1 cellular context compared by ENCODE assay signal in genomic region chr7:129438839-129439640, GRCh38.
A peak's percentile ranks its signal among the peaks of the same experiment; 100 is the strongest.
TF ChIP-seq lines count a peak whose summit lies in the region.

No MANE protein-coding gene starts in this region.

TF ChIP-seq in K562, 482 proteins besides CTCF, POLR2A, EP300 and RAD21 (continued from another document and continues in another):
- no peak for TF ChIP-seq ZKSCAN1 (IDR thresholded peaks at IDR 0.05; ENCODE audit: low read depth, low read length)
- no peak for TF ChIP-seq GTF2B (IDR thresholded peaks at IDR 0.05; ENCODE audit: extremely low read depth, insufficient read length)
- no peak; the same call in 1 of the 2 replicates for TF ChIP-seq ZFX (CRISPR knock-in tag; IDR thresholded peaks at IDR 0.05)
- peak; percentile 93 for TF ChIP-seq TOE1 (IDR thresholded peaks at IDR 0.05; ENCODE audit: borderline replicate concordance)
- no peak for TF ChIP-seq TOE1 (CRISPR knock-in tag; IDR thresholded peaks at IDR 0.05; ENCODE audit: borderline replicate concordance, low read depth)
- no peak for TF ChIP-seq ZNF696 (CRISPR knock-in tag; conservative IDR thresholded peaks at IDR 0.05)
- TF ChIP-seq RFX7 (CRISPR knock-in tag; IDR thresholded peaks at IDR 0.05): no peak
- no peak for TF ChIP-seq ZNF224 (CRISPR knock-in tag; IDR thresholded peaks at IDR 0.05)
- no peak for TF ChIP-seq GABPB1 (CRISPR knock-in tag; IDR thresholded peaks at IDR 0.05)
- TF ChIP-seq ELF2 (CRISPR knock-in tag; IDR thresholded peaks at IDR 0.05): no peak
- TF ChIP-seq, protein P1, sequence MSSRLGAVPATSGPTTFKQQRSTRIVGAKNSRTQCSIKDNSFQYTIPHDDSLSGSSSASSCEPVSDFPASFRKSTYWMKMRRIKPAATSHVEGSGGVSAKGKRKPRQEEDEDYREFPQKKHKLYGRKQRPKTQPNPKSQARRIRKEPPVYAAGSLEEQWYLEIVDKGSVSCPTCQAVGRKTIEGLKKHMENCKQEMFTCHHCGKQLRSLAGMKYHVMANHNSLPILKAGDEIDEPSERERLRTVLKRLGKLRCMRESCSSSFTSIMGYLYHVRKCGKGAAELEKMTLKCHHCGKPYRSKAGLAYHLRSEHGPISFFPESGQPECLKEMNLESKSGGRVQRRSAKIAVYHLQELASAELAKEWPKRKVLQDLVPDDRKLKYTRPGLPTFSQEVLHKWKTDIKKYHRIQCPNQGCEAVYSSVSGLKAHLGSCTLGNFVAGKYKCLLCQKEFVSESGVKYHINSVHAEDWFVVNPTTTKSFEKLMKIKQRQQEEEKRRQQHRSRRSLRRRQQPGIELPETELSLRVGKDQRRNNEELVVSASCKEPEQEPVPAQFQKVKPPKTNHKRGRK (tag; IDR thresholded peaks at IDR 0.05): no peak
- TF ChIP-seq, protein P2, sequence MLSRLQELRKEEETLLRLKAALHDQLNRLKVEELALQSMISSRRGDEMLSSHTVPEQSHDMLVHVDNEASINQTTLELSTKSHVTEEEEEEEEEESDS (CRISPR knock-in tag; IDR thresholded peaks at IDR 0.05): no peak
- TF ChIP-seq, protein P3, sequence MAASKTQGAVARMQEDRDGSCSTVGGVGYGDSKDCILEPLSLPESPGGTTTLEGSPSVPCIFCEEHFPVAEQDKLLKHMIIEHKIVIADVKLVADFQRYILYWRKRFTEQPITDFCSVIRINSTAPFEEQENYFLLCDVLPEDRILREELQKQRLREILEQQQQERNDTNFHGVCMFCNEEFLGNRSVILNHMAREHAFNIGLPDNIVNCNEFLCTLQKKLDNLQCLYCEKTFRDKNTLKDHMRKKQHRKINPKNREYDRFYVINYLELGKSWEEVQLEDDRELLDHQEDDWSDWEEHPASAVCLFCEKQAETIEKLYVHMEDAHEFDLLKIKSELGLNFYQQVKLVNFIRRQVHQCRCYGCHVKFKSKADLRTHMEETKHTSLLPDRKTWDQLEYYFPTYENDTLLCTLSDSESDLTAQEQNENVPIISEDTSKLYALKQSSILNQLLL (CRISPR knock-in tag; IDR thresholded peaks at IDR 0.05; ENCODE audit: borderline replicate concordance): no peak
- no peak for TF ChIP-seq ZNF77 (CRISPR knock-in tag; IDR thresholded peaks at IDR 0.05)
- no peak for TF ChIP-seq ZNF707 (CRISPR knock-in tag; conservative IDR thresholded peaks at IDR 0.05)
- 0 out of 2 replicates have a peak, but pooled peaks have one; percentile 35 for TF ChIP-seq FOXO4 (CRISPR knock-in tag; IDR thresholded peaks at IDR 0.05)
- TF ChIP-seq PML (IDR thresholded peaks at IDR 0.05; ENCODE audit: low read length): peak; percentile 95
- no peak for TF ChIP-seq YY1 (IDR thresholded peaks at IDR 0.05; ENCODE audit: borderline replicate concordance in 1 of 3, control insufficient read depth in 1 of 3, extremely low read depth in 1 of 3, insufficient read depth in 3 of 3, insufficient read length in 1 of 3, insufficient replicate concordance in 2 of 3, low read depth in 1 of 3, low read length in 2 of 3)
- peak; percentile 41; the same call in 1 of the 2 replicates for TF ChIP-seq CREM (IDR thresholded peaks at IDR 0.05; ENCODE audit: low read depth)
- no peak for TF ChIP-seq ZNF507 (tag; conservative IDR thresholded peaks at IDR 0.05)
- TF ChIP-seq HNRNPH1 (optimal IDR thresholded peaks at IDR 0.05; ENCODE audit: low read depth, low read length): no peak
- TF ChIP-seq EHMT2 (IDR thresholded peaks at IDR 0.05): no peak
- 0 out of 2 replicates have a peak, but pooled peaks have one; percentile 15 for TF ChIP-seq ZNF644 (tag; IDR thresholded peaks at IDR 0.05; ENCODE audit: low read depth)
- peak; percentile 39 for TF ChIP-seq SETDB1 (IDR thresholded peaks at IDR 0.05; ENCODE audit: low read length)
- TF ChIP-seq BACH1 (tag; IDR thresholded peaks at IDR 0.05): peak; percentile 78
- no peak for TF ChIP-seq NCOA2 (IDR thresholded peaks at IDR 0.05; ENCODE audit: partially characterized antibody in 2 of 2)
- TF ChIP-seq FOXP1 (CRISPR knock-in tag; IDR thresholded peaks at IDR 0.05): no peak
- peak; percentile 83 for TF ChIP-seq CEBPB (tag; IDR thresholded peaks at IDR 0.05)
- TF ChIP-seq HNRNPLL (IDR thresholded peaks at IDR 0.05; ENCODE audit: low read depth, low read length, poor library complexity, severe bottlenecking): no peak
- TF ChIP-seq ILK (tag; IDR thresholded peaks at IDR 0.05; ENCODE audit: borderline replicate concordance, low read depth): no peak
- no peak for TF ChIP-seq ZNF280B (CRISPR knock-in tag; IDR thresholded peaks at IDR 0.05)
- TF ChIP-seq PREB (CRISPR knock-in tag; IDR thresholded peaks at IDR 0.05): no peak
- TF ChIP-seq PHF21A (IDR thresholded peaks at IDR 0.05; ENCODE audit: borderline replicate concordance, low read depth): peak; percentile 72; the same call in 1 of the 2 replicates
- TF ChIP-seq RBFOX2 (IDR thresholded peaks at IDR 0.05; ENCODE audit: low read depth, low read length): peak; percentile 30; the same call in 1 of the 2 replicates
- TF ChIP-seq ZNF717 (CRISPR knock-in tag; IDR thresholded peaks at IDR 0.05): no peak
- no peak for TF ChIP-seq PHF20 (IDR thresholded peaks at IDR 0.05; ENCODE audit: partially characterized antibody)
- TF ChIP-seq TSC22D4 (tag; IDR thresholded peaks at IDR 0.05): no peak
- peak; percentile 11 for TF ChIP-seq POLR2B (IDR thresholded peaks at IDR 0.05; ENCODE audit: low read depth, partially characterized antibody)
- TF ChIP-seq TCFL5 (CRISPR knock-in tag; conservative IDR thresholded peaks at IDR 0.05): no peak
- TF ChIP-seq ZNF780A (CRISPR knock-in tag; IDR thresholded peaks at IDR 0.05): no peak
- TF ChIP-seq ZBTB34 (CRISPR knock-in tag; IDR thresholded peaks at IDR 0.05): no peak
- no peak for TF ChIP-seq SIN3B (IDR thresholded peaks at IDR 0.05; ENCODE audit: low read depth)
- no peak for TF ChIP-seq POLR3A (IDR thresholded peaks at IDR 0.05; ENCODE audit: borderline replicate concordance, extremely low read depth, insufficient read depth, insufficient read length)
- TF ChIP-seq ZNF143 (CRISPR knock-in tag; IDR thresholded peaks at IDR 0.05): no peak
- no peak for TF ChIP-seq ZFPM2 (CRISPR knock-in tag; IDR thresholded peaks at IDR 0.05)
- no peak for TF ChIP-seq ZNF232 (CRISPR knock-in tag; IDR thresholded peaks at IDR 0.05)
- no peak for TF ChIP-seq HMGXB4 (CRISPR knock-in tag; IDR thresholded peaks at IDR 0.05)
- TF ChIP-seq ARID3B (CRISPR knock-in tag; IDR thresholded peaks at IDR 0.05; ENCODE audit: borderline replicate concordance): 0 out of 2 replicates have a peak, but pooled peaks have one; percentile 58
- TF ChIP-seq ETV5 (CRISPR knock-in tag; IDR thresholded peaks at IDR 0.05; ENCODE audit: low read depth): no peak
- no peak for TF ChIP-seq SIRT6 (IDR thresholded peaks at IDR 0.05; ENCODE audit: low read depth, low read length)
- no peak for TF ChIP-seq ZFP1 (CRISPR knock-in tag; IDR thresholded peaks at IDR 0.05)
- peak; percentile 84; the same call in 1 of the 2 replicates for TF ChIP-seq ZNF609 (CRISPR knock-in tag; IDR thresholded peaks at IDR 0.05; ENCODE audit: borderline replicate concordance)
- peak; percentile 41 for TF ChIP-seq MAFF (IDR thresholded peaks at IDR 0.05; ENCODE audit: low read length)
